Comparison of ENCODE assay signal across 8 cellular contexts in genomic region chr18:3585656-3586509, GRCh38.
A peak's percentile ranks its signal among the peaks of the same experiment; 100 is the strongest.
DNase-seq lines count a peak whose midpoint lies in the region; ATAC-seq, FAIRE-seq and TF ChIP-seq lines count a peak whose summit lies in the region.

No MANE protein-coding gene starts in this region.

- no peak overlapping the region for H3K18ac ChIP-seq in neuronal stem cell (ENCODE audit: low read length)

- H3K27ac Mint-ChIP-seq in activated T-helper 1 cell treated with anti-CD3 and anti-CD28 coated beads, Interleukin-12 subunit alpha, Interleukin-12 subunit beta, Interleukin-2, Interleukin-4 antibody, amounts not matched to agents 30 ng/mL and 10 ng/mL and 1 ng/mL, durations not matched to agents 14 hours and 24 hours and 36 hours = peak overlapping the region; percentile 69

- H3K23ac ChIP-seq in neuronal stem cell (ENCODE audit: low read depth, low read length, poor library complexity) = no peak overlapping the region

- DNase-seq in DMS 273 treated with DMSO at 0.1 percent for 48 hours (lab: John Stamatoyannopoulos, UW) = peak; percentile 38
- DNase-seq in Karpas-422 = peak; percentile 97
- DNase-seq in Peyer's patch = peak; percentile 85 to 94 (median 86)
- peak; percentile 54 for DNase-seq in activated T-helper 1 cell treated with anti-CD3 and anti-CD28 coated beads, Interleukin-12 subunit alpha, Interleukin-12 subunit beta, Interleukin-2, Interleukin-4 antibody, amounts not matched to agents 30 ng/mL and 10 ng/mL and 1 ng/mL, durations not matched to agents 14 hours and 24 hours and 36 hours (ENCODE audit: low spot score)
- DNase-seq in fibroblast of pulmonary artery (ENCODE audit: low read depth) = peak; percentile 90
- DNase-seq in neuronal stem cell (ENCODE audit: low spot score) = peak; percentile 71
- DNase-seq in urothelium cell line (ENCODE audit: low spot score) = peak; percentile 92

- H3K9me3 ChIP-seq in Karpas-422 (ENCODE audit: low read length) = no peaks in the 10 kb centered on the region
- no peaks in the 10 kb centered on the region for H3K9me3 ChIP-seq in Peyer's patch
- H3K9me3 ChIP-seq in neuronal stem cell (replicated peaks in 1 of 2; ENCODE audit: control insufficient read depth in 2 of 2, insufficient read depth in 1 of 2, low read depth in 1 of 2, low read length in 2 of 2) = no peaks in the 10 kb centered on the region

- peak overlapping the region; percentile 96 for H3K27ac ChIP-seq in Karpas-422 (ENCODE audit: low read length)
- peak overlapping the region in 2 of 4 donors; percentile 77 to 80 for H3K27ac ChIP-seq in Peyer's patch
- H3K27ac ChIP-seq in neuronal stem cell (replicated peaks; ENCODE audit: low read length) = no peak overlapping the region

- FAIRE-seq in urothelium cell line (lab: Jason Lieb, UNC) = peak; percentile 98

- peaks cover 3% of the 10 kb centered on the region for H3K27me3 Mint-ChIP-seq in activated T-helper 1 cell treated with anti-CD3 and anti-CD28 coated beads, Interleukin-12 subunit alpha, Interleukin-12 subunit beta, Interleukin-2, Interleukin-4 antibody, amounts not matched to agents 30 ng/mL and 10 ng/mL and 1 ng/mL, durations not matched to agents 14 hours and 24 hours and 36 hours (ENCODE audit: insufficient read depth)

- TF ChIP-seq CTCF in Peyer's patch (IDR thresholded peaks at IDR 0.05) (peak; percentile 66 to 89 (median 76)), fibroblast of pulmonary artery (IDR thresholded peaks at IDR 0.05; ENCODE audit: low read length, missing control alignments) (peak; percentile 84)

- H2BK12ac ChIP-seq in neuronal stem cell (ENCODE audit: low read length) = no peak overlapping the region

- no peak overlapping the region for H3K4me3 Mint-ChIP-seq in activated T-helper 1 cell treated with anti-CD3 and anti-CD28 coated beads, Interleukin-12 subunit alpha, Interleukin-12 subunit beta, Interleukin-2, Interleukin-4 antibody, amounts not matched to agents 30 ng/mL and 10 ng/mL and 1 ng/mL, durations not matched to agents 14 hours and 24 hours and 36 hours

- H3K79me1 ChIP-seq in neuronal stem cell (ENCODE audit: low read depth, low read length) = no peaks in the 10 kb centered on the region

- no peak overlapping the region for H2AK5ac ChIP-seq in neuronal stem cell (ENCODE audit: low read depth, low read length)

- no peak overlapping the region for H3K14ac ChIP-seq in neuronal stem cell (ENCODE audit: low read length)

- H3K36me3 ChIP-seq in Karpas-422 (ENCODE audit: insufficient read depth, low read length) (no peaks in the 10 kb centered on the region), Peyer's patch (no peaks in the 10 kb centered on the region), neuronal stem cell (replicated peaks in 1 of 2; ENCODE audit: control insufficient read depth in 2 of 2, insufficient read depth in 2 of 2, low read length in 2 of 2) (no peaks in the 10 kb centered on the region)

- H2BK15ac ChIP-seq in neuronal stem cell (ENCODE audit: low read length) = no peak overlapping the region

- H3K9me3 Mint-ChIP-seq in activated T-helper 1 cell treated with anti-CD3 and anti-CD28 coated beads, Interleukin-12 subunit alpha, Interleukin-12 subunit beta, Interleukin-2, Interleukin-4 antibody, amounts not matched to agents 30 ng/mL and 10 ng/mL and 1 ng/mL, durations not matched to agents 14 hours and 24 hours and 36 hours = no peaks in the 10 kb centered on the region

- TF ChIP-seq POLR2A in Peyer's patch (IDR thresholded peaks at IDR 0.05) = no peak

- H3K4me1 Mint-ChIP-seq in activated T-helper 1 cell treated with anti-CD3 and anti-CD28 coated beads, Interleukin-12 subunit alpha, Interleukin-12 subunit beta, Interleukin-2, Interleukin-4 antibody, amounts not matched to agents 30 ng/mL and 10 ng/mL and 1 ng/mL, durations not matched to agents 14 hours and 24 hours and 36 hours (ENCODE audit: low read depth) = peaks cover 46% of the 10 kb centered on the region

- H3K36me3 Mint-ChIP-seq in activated T-helper 1 cell treated with anti-CD3 and anti-CD28 coated beads, Interleukin-12 subunit alpha, Interleukin-12 subunit beta, Interleukin-2, Interleukin-4 antibody, amounts not matched to agents 30 ng/mL and 10 ng/mL and 1 ng/mL, durations not matched to agents 14 hours and 24 hours and 36 hours (ENCODE audit: low read depth) = no peaks in the 10 kb centered on the region

- no peaks in the 10 kb centered on the region for H3K27me3 ChIP-seq in Karpas-422 (ENCODE audit: low read length)
- H3K27me3 ChIP-seq in Peyer's patch = no peaks in the 10 kb centered on the region
- no peaks in the 10 kb centered on the region for H3K27me3 ChIP-seq in neuronal stem cell (ENCODE audit: control insufficient read depth in 3 of 3, insufficient read depth in 3 of 3, low read depth in 1 of 3, low read length in 3 of 3)

- peak; percentile 32 for ATAC-seq in GM21717 (IDR thresholded peaks at IDR 0.05; ENCODE audit: unreplicated experiment)

- intact Hi-C loops in activated T-helper 1 cell treated with anti-CD3 and anti-CD28 coated beads, Interleukin-12 subunit alpha, Interleukin-12 subunit beta, Interleukin-2, Interleukin-4 antibody, amounts not matched to agents 30 ng/mL and 10 ng/mL and 1 ng/mL, durations not matched to agents 14 hours and 24 hours and 36 hours (cut with micrococcal nuclease) = loop anchor here (1.0 to 2.0 kb wide), 6 partner anchors 8 to 305 kb away; no protein-coding TSS in a partner anchor

- no peaks in the 10 kb centered on the region for H4K20me1 ChIP-seq in Karpas-422 (ENCODE audit: insufficient read depth, low read depth, low read length)

- no peak overlapping the region for H4K91ac ChIP-seq in neuronal stem cell (ENCODE audit: low read depth, low read length, poor library complexity)

- no peaks in the 10 kb centered on the region for H3K79me2 ChIP-seq in Karpas-422 (ENCODE audit: low read length)

- no peak overlapping the region for H2BK120ac ChIP-seq in neuronal stem cell (ENCODE audit: low read depth, low read length)

- no peak overlapping the region for H2BK5ac ChIP-seq in neuronal stem cell (ENCODE audit: low read length)

- H2AFZ ChIP-seq in Karpas-422 (ENCODE audit: low read length) (peak overlapping the region; percentile 89), neuronal stem cell (ENCODE audit: low read length) (peak overlapping the region; percentile 21)

- H4K8ac ChIP-seq in neuronal stem cell (ENCODE audit: low read depth, low read length) = no peak overlapping the region

- no peaks in the 10 kb centered on the region for H3K9me2 ChIP-seq in Karpas-422 (replicated peaks; ENCODE audit: insufficient read depth, low read length)

- peak overlapping the region; percentile 74 for H3K9ac ChIP-seq in Karpas-422 (ENCODE audit: low read length)
- no peak overlapping the region for H3K9ac ChIP-seq in neuronal stem cell (ENCODE audit: low read depth, low read length, poor library complexity)

- WGBS in neuronal stem cell (ENCODE audit: extremely low coverage in 2 of 2, insufficient read length in 2 of 2, insufficient replicate concordance in 1 of 2), 2 donors = no CpG with 5 or more reads among the region's 12 CpGs

- H3K4me2 ChIP-seq in Karpas-422 (ENCODE audit: low read depth, low read length, poor library complexity, severe bottlenecking) (peak overlapping the region; percentile 88), neuronal stem cell (ENCODE audit: insufficient read depth, low read length, poor library complexity, severe bottlenecking) (no peak overlapping the region)

- H3K4ac ChIP-seq in neuronal stem cell (ENCODE audit: low read length) = no peak overlapping the region

- H3K4me3 ChIP-seq in Karpas-422 (ENCODE audit: low read length) (peak overlapping the region; percentile 61), Peyer's patch (peak overlapping the region in 1 of 4 donors; percentile 1), fibroblast of pulmonary artery (replicated peaks; ENCODE audit: low read depth, low read length) (no peak overlapping the region), neuronal stem cell (ENCODE audit: low read length in 2 of 2) (no peak overlapping the region)

- peaks cover 49% of the 10 kb centered on the region for H3K4me1 ChIP-seq in Karpas-422 (ENCODE audit: low read length)
- H3K4me1 ChIP-seq in Peyer's patch = peaks cover 0 to 20% (median 5%) of the 10 kb centered on the region in 4 donors
- H3K4me1 ChIP-seq in neuronal stem cell (ENCODE audit: control insufficient read depth in 2 of 2, insufficient read depth in 1 of 2, low read depth in 1 of 2, low read length in 2 of 2) = peaks cover 0 to 1% of the 10 kb centered on the region in 2 donors

Comparison
In these comparisons a context has a peak if more than half of its experiments do, and no peak if none do; other contexts are left out.
1. DNase-seq: peak in every context shown above with its lines; median percentile 97 in Karpas-422; 92 in urothelium cell line; 90 in fibroblast of pulmonary artery; 86 in Peyer's patch; 71 in neuronal stem cell; 54 in activated T-helper 1 cell treated with anti-CD3 and anti-CD28 coated beads, Interleukin-12 subunit alpha, Interleukin-12 subunit beta, Interleukin-2, Interleukin-4 antibody, amounts not matched to agents 30 ng/mL and 10 ng/mL and 1 ng/mL, durations not matched to agents 14 hours and 24 hours and 36 hours; 38 in DMS 273 treated with DMSO at 0.1 percent for 48 hours.